Comparison of ENCODE assay signal across 8 cellular contexts in genomic region chr5:179610109-179610902, GRCh38. TPM values are rescaled to one million over a fixed set of nuclear protein-coding genes. Genes with fewer than 3 reads are reported as not detected.
DNase-seq lines count a peak whose midpoint lies in the region; ATAC-seq, FAIRE-seq and TF ChIP-seq lines count a peak whose summit lies in the region.
"Had no signal": no experiment of that assay in that cellular context is flagged by ENCODE, and none has a peak within 500 bp of the region (broad histone marks: within the 10 kb centered on the region; RNA-seq: fewer than 3 reads in every experiment).

No MANE protein-coding gene starts in this region.

- H2AFZ ChIP-seq in endothelial cell of umbilical vein (ENCODE audit: low read depth, low read length) = no peak overlapping the region

- no peak overlapping the region for H3K4me2 ChIP-seq in endothelial cell of umbilical vein (ENCODE audit: insufficient read depth, low read length)

- ATAC-seq in psoas muscle = peak; percentile 46 to 76 (median 70)
- ATAC-seq in GM21723 (IDR thresholded peaks at IDR 0.05; ENCODE audit: unreplicated experiment) = no peak
- ATAC-seq in GM18517 (IDR thresholded peaks at IDR 0.05; ENCODE audit: unreplicated experiment) = no peak

- TF ChIP-seq CTCF in endothelial cell of umbilical vein (IDR thresholded peaks at IDR 0.05; ENCODE audit: extremely low read depth in 1 of 2, insufficient read depth in 1 of 2, low read depth in 1 of 2, low read length in 2 of 2) = no peak
- no peak for TF ChIP-seq CTCF in psoas muscle (IDR thresholded peaks at IDR 0.05)

- no peaks in the 10 kb centered on the region for H3K9me1 ChIP-seq in endothelial cell of umbilical vein (replicated peaks; ENCODE audit: control insufficient read depth, extremely low read depth, insufficient read depth, low read length)

- CTCF ChIA-PET in endothelial cell of umbilical vein (lab: Charles Lee) = no interaction called here

- H3K27me3 ChIP-seq in endothelial cell of umbilical vein (ENCODE audit: control insufficient read depth in 2 of 2, insufficient read depth in 2 of 2, low read length in 2 of 2) (no peaks in the 10 kb centered on the region), psoas muscle (ENCODE audit: insufficient read depth in 3 of 3, low read length in 2 of 3) (no peaks in the 10 kb centered on the region)

- peaks cover 36 to 60% of the 10 kb centered on the region in 2 experiments for H3K36me3 ChIP-seq in endothelial cell of umbilical vein (ENCODE audit: control insufficient read depth in 2 of 2, extremely low read depth in 1 of 2, insufficient read depth in 2 of 2, low read length in 2 of 2)
- H3K36me3 ChIP-seq in psoas muscle (ENCODE audit: insufficient read depth in 1 of 2, low read depth in 1 of 2) = peaks cover 18 to 97% of the 10 kb centered on the region in 2 donors

- in situ Hi-C loops in G401 (cut with HindIII; ENCODE audit: low sequenced_read_pairs) = loop anchor here (5.0 kb wide), 1 partner anchor 97 kb away; no protein-coding TSS in a partner anchor

- H3K4me1 ChIP-seq in endothelial cell of umbilical vein (ENCODE audit: control insufficient read depth, extremely low read depth, insufficient read depth, low read length) (no peaks in the 10 kb centered on the region), psoas muscle (peaks cover 46% of the 10 kb centered on the region)

- FAIRE-seq in endothelial cell of umbilical vein (lab: Jason Lieb, UNC) = no peak
- FAIRE-seq: G401.6 had no signal

- H3K27ac ChIP-seq in endothelial cell of umbilical vein (ENCODE audit: insufficient read depth, low read depth, low read length) (no peak overlapping the region), psoas muscle (peak overlapping the region; percentile 53)

- DNase-seq in G401 (ENCODE audit: low spot score) (peak; percentile 25), NCI-H69 (lab: John Stamatoyannopoulos, UW) (peak; percentile 50), endothelial cell of umbilical vein (ENCODE audit: low read depth, low spot score) (no peak), psoas muscle (peak; percentile 51 to 84), DMS153 treated with DMSO at 0.1 percent for 48 hours (lab: John Stamatoyannopoulos, UW; ENCODE audit: unreplicated experiment) (no peak)

- BruUV-seq in endothelial cell of umbilical vein (replicated peaks; lab: Mats Ljungman, UMichigan) = no TSS peak

- H4K20me1 ChIP-seq in endothelial cell of umbilical vein (replicated peaks; ENCODE audit: control insufficient read depth, extremely low read depth, insufficient read depth, low read length) = peaks cover 6% of the 10 kb centered on the region

- intact Hi-C loops in endothelial cell of umbilical vein (cut with micrococcal nuclease) = no loop called here
- intact Hi-C loops in psoas muscle (cut with DNase I) = loop anchor here in 1 of 2 donors (1.0 kb wide), 1 partner anchor 12 kb away; no protein-coding TSS in a partner anchor

- TF ChIP-seq POLR2A in endothelial cell of umbilical vein (IDR thresholded peaks at IDR 0.05; ENCODE audit: low read depth, low read length) = peak; percentile 51

- POLR2A ChIA-PET in endothelial cell of umbilical vein (lab: Charles Lee) = interaction anchor here (1.4 kb wide), 1 partner anchor 13 kb away, joined by 12 read pairs; the partner anchor contains the start of gene HNRNPH1

- H3K4me3 ChIP-seq in endothelial cell of umbilical vein (replicated peaks in 1 of 3; ENCODE audit: insufficient read depth in 1 of 3, low read depth in 1 of 3, low read length in 3 of 3) (no peak overlapping the region), psoas muscle (peak overlapping the region; percentile 1)

- dilution Hi-C loops in endothelial cell of umbilical vein (cut with MboI; ENCODE audit: extremely low pct_ligation_motif_present, low sequenced_read_pairs) = no loop called here

- H3K79me2 ChIP-seq in endothelial cell of umbilical vein (ENCODE audit: control insufficient read depth, insufficient read depth, low read length) = peaks cover 19% of the 10 kb centered on the region

- 43 to 61% (median 51%) methylated on average over 23 of the region's 23 CpGs for WGBS in psoas muscle, 3 donors

- H3K9me3 ChIP-seq in endothelial cell of umbilical vein (replicated peaks; ENCODE audit: control insufficient read depth, insufficient read depth, low read length) (no peaks in the 10 kb centered on the region), psoas muscle (no peaks in the 10 kb centered on the region)

- H3K9ac ChIP-seq in endothelial cell of umbilical vein (replicated peaks; ENCODE audit: extremely low read depth, insufficient read depth, low read length) = no peak overlapping the region

TF ChIP-seq in endothelial cell of umbilical vein, 7 proteins besides CTCF, POLR2A, EP300 and RAD21:
- TF ChIP-seq POLR2AphosphoS5 (IDR thresholded peaks at IDR 0.05; ENCODE audit: insufficient read depth, low read depth, low read length) = peak; percentile 49
- TF ChIP-seq FOS (IDR thresholded peaks at IDR 0.05; ENCODE audit: borderline replicate concordance, insufficient read depth, low read length) = no peak
TF ChIP-seq in endothelial cell of umbilical vein: peak in this region for 1.

RNA-seq across cellular contexts. Expression of gene HNRNPH1, which starts 13.2 kb away (rescaled TPM):
- total RNA-seq in G401 (2014; rRNA removed; shearing (Covaris generic)) = 55.8 and 108 TPM in 2 replicates
- 969 and 993 TPM in 2 replicates for total RNA-seq in endothelial cell of umbilical vein
- 197 and 348 TPM in 2 replicates for polyA plus RNA-seq in endothelial cell of umbilical vein
- polyA plus RNA-seq in endothelial cell of umbilical vein (2011; cell fraction: cytosol; rRNA removed) = 194 and 211 TPM in 2 replicates
- 1,780 and 2,211 TPM in 2 replicates for polyA plus RNA-seq in endothelial cell of umbilical vein (2011; cell fraction: nucleus; rRNA removed)
- 429 and 572 TPM in 2 replicates for polyA plus RNA-seq in endothelial cell of umbilical vein (2012)
- polyA minus RNA-seq in endothelial cell of umbilical vein = 804 and 1,117 TPM in 2 replicates
- polyA minus RNA-seq in endothelial cell of umbilical vein (2011; cell fraction: cytosol; rRNA and poly(A)+ RNA removed) = 519 TPM
- polyA minus RNA-seq in endothelial cell of umbilical vein (2011; cell fraction: nucleus; rRNA and poly(A)+ RNA removed) = 1,579 and 2,590 TPM in 2 replicates
- 100 to 1,000 TPM; 141 to 195 (median 179) TPM for total RNA-seq in psoas muscle
- polyA plus RNA-seq in psoas muscle = 100 to 1,000 TPM; 105 to 226 (median 142) TPM

RNA-seq across cellular contexts. Expression of gene RUFY1, which starts 60.0 kb away (rescaled TPM):
- 53.0 and 65.4 TPM in 2 replicates for total RNA-seq in G401 (2014; rRNA removed; shearing (Covaris generic))
- total RNA-seq in endothelial cell of umbilical vein = 43.3 and 44.9 TPM in 2 replicates
- polyA plus RNA-seq in endothelial cell of umbilical vein = 25.4 and 25.6 TPM in 2 replicates
- 25.4 and 26.8 TPM in 2 replicates for polyA plus RNA-seq in endothelial cell of umbilical vein (2011; cell fraction: cytosol; rRNA removed)
- polyA plus RNA-seq in endothelial cell of umbilical vein (2011; cell fraction: nucleus; rRNA removed) = 59.7 and 71.6 TPM in 2 replicates
- polyA plus RNA-seq in endothelial cell of umbilical vein (2012) = 26.9 and 28.1 TPM in 2 replicates
- polyA minus RNA-seq in endothelial cell of umbilical vein = 32.1 and 39.4 TPM in 2 replicates
- 15.3 TPM for polyA minus RNA-seq in endothelial cell of umbilical vein (2011; cell fraction: cytosol; rRNA and poly(A)+ RNA removed)
- 31.0 and 36.0 TPM in 2 replicates for polyA minus RNA-seq in endothelial cell of umbilical vein (2011; cell fraction: nucleus; rRNA and poly(A)+ RNA removed)
- 10 to 100 TPM; 17.9 to 26.3 (median 23.2) TPM for total RNA-seq in psoas muscle
- polyA plus RNA-seq in psoas muscle = 10 to 100 TPM; 22.7 to 24.0 (median 22.8) TPM

Comparison
In these comparisons a context has a peak if more than half of its experiments do, and no peak if none do; other contexts are left out.
1. DNase-seq: peak in G401 (single experiment), NCI-H69 (single experiment) and psoas muscle (2 of 2); none in endothelial cell of umbilical vein (single experiment) and DMS153 treated with DMSO at 0.1 percent for 48 hours (single experiment).
2. ATAC-seq: peak in psoas muscle (4 of 4); none in GM21723 (single experiment) and GM18517 (single experiment).